Comparison of ENCODE assay signal across 8 cellular contexts in the genomic region with DNA sequence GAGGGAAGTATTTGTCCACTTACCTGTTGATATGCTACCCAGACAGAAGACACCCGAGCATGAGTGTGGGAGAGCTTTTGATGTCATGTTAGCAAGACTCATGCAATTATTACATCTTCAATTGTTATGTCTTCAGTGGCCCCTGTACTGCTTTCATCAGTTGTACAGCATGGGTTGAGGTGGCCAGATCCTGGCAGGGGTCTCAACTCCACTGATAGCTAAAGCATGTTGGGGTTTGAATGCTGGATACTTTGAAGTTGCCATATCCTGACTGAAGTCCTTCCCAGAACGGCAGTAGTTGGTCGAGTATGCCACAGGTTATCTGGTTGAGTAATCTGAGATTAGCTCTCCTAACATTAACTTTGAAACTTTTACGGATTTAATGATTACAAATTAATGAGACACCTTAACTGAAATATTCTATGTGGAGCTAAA. TPM values are rescaled to one million over a fixed set of nuclear protein-coding genes. Genes with fewer than 3 reads are reported as not detected.
A peak's percentile ranks its signal among the peaks of the same experiment; 100 is the strongest.
DNase-seq lines count a peak whose midpoint lies in the region; ATAC-seq and TF ChIP-seq lines count a peak whose summit lies in the region.

No MANE protein-coding gene starts in this region.

- peaks cover 15 to 28% of the 10 kb centered on the region in 2 donors for H3K36me3 Mint-ChIP-seq in CD4-positive, alpha-beta memory T cell
- H3K36me3 Mint-ChIP-seq in neural crest cell (ENCODE audit: low read depth): peaks cover 4% of the 10 kb centered on the region

- peaks cover 26 to 53% (median 31%) of the 10 kb centered on the region in 4 donors for H3K4me1 Mint-ChIP-seq in CD4-positive, alpha-beta memory T cell
- H3K4me1 Mint-ChIP-seq in neural crest cell: peaks cover 36% of the 10 kb centered on the region

- CTCF ChIA-PET in CD4-positive, alpha-beta memory T cell (lab: Charles Lee; ENCODE audit: partially characterized antibody): interaction anchor here (1.0 to 1.2 kb wide), 3 partner anchors 10 to 450 kb away, joined by 3 to 4 read pairs (median 4); partner anchors contain the start of gene MCM8

- no peaks in the 10 kb centered on the region for H3K9me3 ChIP-seq in CD4-positive, alpha-beta memory T cell (ENCODE audit: control insufficient read depth in 1 of 2, low read length in 2 of 2)

- POLR2A ChIA-PET in CD4-positive, alpha-beta memory T cell (lab: Charles Lee; ENCODE audit: partially characterized antibody): interaction anchor here (1.4 kb wide), 1 partner anchor 56 kb away, joined by 5 read pairs; the partner anchor contains the start of genes MCM8 and TRMT6

- peaks cover 33% of the 10 kb centered on the region for H3K4me1 ChIP-seq in CD4-positive, alpha-beta memory T cell (ENCODE audit: insufficient read depth, low read length)

- ATAC-seq in HG02938 (IDR thresholded peaks at IDR 0.05; ENCODE audit: unreplicated experiment) (no peak), HG02642 (IDR thresholded peaks at IDR 0.05; ENCODE audit: poor library complexity, unreplicated experiment) (no peak), left colon (no peak)

- H3K27me3 Mint-ChIP-seq in CD4-positive, alpha-beta memory T cell: no peaks in the 10 kb centered on the region
- H3K27me3 Mint-ChIP-seq in neural crest cell (ENCODE audit: low read depth): no peaks in the 10 kb centered on the region

- no peak for DNase-seq in CD4-positive, alpha-beta memory T cell
- DNase-seq in LNCaP clone FGC (ENCODE audit: low read depth): no peak
- DNase-seq in coronary artery (ENCODE audit: low spot score): no peak
- DNase-seq in neural crest cell (ENCODE audit: low read depth, low spot score): no peak
- DNase-seq in left colon: no peak
- no peak for DNase-seq in G401 (ENCODE audit: low spot score)

- H3K4me3 ChIP-seq in CD4-positive, alpha-beta memory T cell (ENCODE audit: low read length in 2 of 2): peak overlapping the region; percentile 63 to 77
- H3K4me3 ChIP-seq in LNCaP clone FGC (ENCODE audit: low read depth, low read length): peak overlapping the region; percentile 71
- H3K4me3 ChIP-seq in coronary artery: peak overlapping the region; percentile 91

- TF ChIP-seq CTCF in LNCaP clone FGC (IDR thresholded peaks at IDR 0.05; ENCODE audit: control insufficient read depth, extremely low read depth, insufficient read depth) (no peak), coronary artery (IDR thresholded peaks at IDR 0.05) (no peak), neural crest cell (conservative IDR thresholded peaks at IDR 0.05) (no peak)

- H3K27ac Mint-ChIP-seq in CD4-positive, alpha-beta memory T cell: peak overlapping the region in 6 of 7 donors; percentile 28 to 98 (median 94)
- H3K27ac Mint-ChIP-seq in neural crest cell (ENCODE audit: unreplicated experiment): no peak overlapping the region

- H3K27me3 ChIP-seq in CD4-positive, alpha-beta memory T cell (ENCODE audit: insufficient read depth, low read length): no peaks in the 10 kb centered on the region

- H3K27ac ChIP-seq in CD4-positive, alpha-beta memory T cell (ENCODE audit: low read depth, low read length): peak overlapping the region; percentile 23
- H3K27ac ChIP-seq in coronary artery: no peak overlapping the region

- H3K4me3 Mint-ChIP-seq in CD4-positive, alpha-beta memory T cell: peak overlapping the region; percentile 96 to 99 (median 98)
- H3K4me3 Mint-ChIP-seq in neural crest cell: peak overlapping the region; percentile 97

- H3K36me3 ChIP-seq in CD4-positive, alpha-beta memory T cell (ENCODE audit: insufficient read depth, low read length): peaks cover 19% of the 10 kb centered on the region

- intact Hi-C loops in CD4-positive, alpha-beta memory T cell (cut with micrococcal nuclease): no loop called here
- intact Hi-C loops in left colon (cut with DNase I, micrococcal nuclease): no loop called here

- no peaks in the 10 kb centered on the region for H3K9me3 Mint-ChIP-seq in CD4-positive, alpha-beta memory T cell
- H3K9me3 Mint-ChIP-seq in neural crest cell: no peaks in the 10 kb centered on the region

- in situ Hi-C loops in G401 (cut with HindIII; ENCODE audit: low sequenced_read_pairs): no loop called here

RNA-seq across cellular contexts. Expression of gene CRLS1, which starts 1.2 kb away (rescaled TPM):
- total RNA-seq in CD4-positive, alpha-beta memory T cell: 10 to 100 TPM; 22.5 to 22.6 TPM
- 10 to 100 TPM; 43.1 to 45.0 TPM for polyA plus RNA-seq in CD4-positive, alpha-beta memory T cell
- total RNA-seq in neural crest cell (37.0 and 37.7 TPM in 2 replicates), left colon (10 to 100 TPM; 42.7 to 47.7 TPM)
- 50.6 and 74.0 TPM in 2 replicates for total RNA-seq in G401 (2014; rRNA removed; shearing (Covaris generic))

RNA-seq across cellular contexts. Expression of gene LRRN4, which starts 46.7 kb away (rescaled TPM):
- total RNA-seq in CD4-positive, alpha-beta memory T cell: not detected
- polyA plus RNA-seq in CD4-positive, alpha-beta memory T cell: not detected
- not detected in 2 replicates for total RNA-seq in neural crest cell
- total RNA-seq in left colon: not detected
- not detected in 2 replicates for total RNA-seq in G401 (2014; rRNA removed; shearing (Covaris generic))

RNA-seq across cellular contexts. Expression of gene MCM8, which starts 56.7 kb away (rescaled TPM):
- total RNA-seq in CD4-positive, alpha-beta memory T cell: 10 to 100 TPM; 10.2 to 11.1 TPM
- polyA plus RNA-seq in CD4-positive, alpha-beta memory T cell: under 1 TPM in 1 of 2 donors, not detected in 1; 0.78 TPM
- total RNA-seq in neural crest cell: 36.2 and 39.8 TPM in 2 replicates
- total RNA-seq in left colon: 1 to 10 TPM; 4.6 to 5.9 TPM
- 12.2 and 27.0 TPM in 2 replicates for total RNA-seq in G401 (2014; rRNA removed; shearing (Covaris generic))

RNA-seq across cellular contexts. Expression of gene TRMT6, which starts 56.8 kb away (rescaled TPM):
- 10 to 100 TPM; 17.9 to 18.3 TPM for total RNA-seq in CD4-positive, alpha-beta memory T cell
- 10 to 100 TPM; 13.4 to 21.0 TPM for polyA plus RNA-seq in CD4-positive, alpha-beta memory T cell
- total RNA-seq in neural crest cell (23.1 and 24.4 TPM in 2 replicates), left colon (1 to 10 TPM; 8.1 to 9.7 TPM)
- total RNA-seq in G401 (2014; rRNA removed; shearing (Covaris generic)): 12.7 and 15.9 TPM in 2 replicates
